In genomic region chr17:41654908-41655607, GRCh38 we compare ENCODE assay signal across 20 cellular contexts. TPM values are rescaled to one million over a fixed set of nuclear protein-coding genes. Genes with fewer than 3 reads are reported as not detected.
DNase-seq lines count a peak whose midpoint lies in the region; ATAC-seq and TF ChIP-seq lines count a peak whose summit lies in the region.
"Had no signal": no experiment of that assay in that cellular context is flagged by ENCODE, and none has a peak within 500 bp of the region (broad histone marks: within the 10 kb centered on the region; RNA-seq: fewer than 3 reads in every experiment).

No MANE protein-coding gene starts in this region.

- peaks cover 0 to 41% (median 32%) of the 10 kb centered on the region in 4 donors for H3K4me1 ChIP-seq in esophagus muscularis mucosa
- H3K4me1 ChIP-seq in osteoblast (ENCODE audit: insufficient read depth, low read length) = no peaks in the 10 kb centered on the region
- peaks cover 68% of the 10 kb centered on the region for H3K4me1 ChIP-seq in vagina

- TF ChIP-seq POLR2A in esophagus muscularis mucosa (IDR thresholded peaks at IDR 0.05; ENCODE audit: low read depth) (no peak), vagina (IDR thresholded peaks at IDR 0.05) (no peak)

- DNase-seq in Right ventricle myocardium inferior (ENCODE audit: missing footprints) (peak; percentile 52), left ventricle myocardium superior (no peak), esophagus muscularis mucosa (ENCODE audit: extremely low spot score) (no peak), osteoblast (ENCODE audit: insufficient read length, low spot score, missing footprints) (peak; percentile 29), vagina (ENCODE audit: extremely low spot score in 2 of 2) (no peak), COLO668 (lab: John Stamatoyannopoulos, UW; ENCODE audit: unreplicated experiment) (no peak), left colon (no peak)
- DNase-seq: activated naive CD8-positive, alpha-beta T cell treated with anti-CD3 and anti-CD28 coated beads, Interleukin-2, amount 10 ng/mL, durations not matched to agents 7 days and 5 days; CD4-positive, CD25-positive, alpha-beta regulatory T cell; erythroblast; GDM1; hippocampal formation; NCI-H1092 treated with DMSO at 0.1 percent for 48 hours; NCI-H345; T-helper 17 cell had no signal

- no peaks in the 10 kb centered on the region for H4K20me1 ChIP-seq in osteoblast (ENCODE audit: insufficient read depth, low read length)

- H3K79me2 ChIP-seq in osteoblast (ENCODE audit: insufficient read depth, low read length) = no peaks in the 10 kb centered on the region

- intact Hi-C loops in Right ventricle myocardium inferior (cut with DNase I) = no loop called here
- intact Hi-C loops in left ventricle myocardium superior (cut with micrococcal nuclease) = loop anchor here (10.0 kb wide), 1 partner anchor 750 kb away; no protein-coding TSS in a partner anchor
- intact Hi-C loops in esophagus muscularis mucosa (cut with DNase I) = no loop called here
- intact Hi-C loops in vagina (cut with DNase I) = loop anchor here (10.0 kb wide), 1 partner anchor 850 kb away; no protein-coding TSS in a partner anchor
- intact Hi-C loops in left colon (cut with DNase I, micrococcal nuclease) = no loop called here

- H3K9me3 ChIP-seq in esophagus muscularis mucosa = no peaks in the 10 kb centered on the region
- H3K9me3 ChIP-seq in osteoblast (ENCODE audit: low read depth, low read length) = no peaks in the 10 kb centered on the region
- H3K9me3 ChIP-seq in vagina = no peaks in the 10 kb centered on the region

- ATAC-seq in Right ventricle myocardium inferior (no peak), left ventricle myocardium superior (no peak), GM18909 (IDR thresholded peaks at IDR 0.05; ENCODE audit: poor library complexity, unreplicated experiment) (no peak), left colon (no peak)
- ATAC-seq: T-helper 17 cell had no signal

- H3K36me3 ChIP-seq in esophagus muscularis mucosa = no peaks in the 10 kb centered on the region
- H3K36me3 ChIP-seq in osteoblast (ENCODE audit: insufficient read depth, low read length) = no peaks in the 10 kb centered on the region
- H3K36me3 ChIP-seq in vagina = no peaks in the 10 kb centered on the region

- H2AFZ ChIP-seq in osteoblast (ENCODE audit: low read length) = no peak overlapping the region

- H3K27ac ChIP-seq in esophagus muscularis mucosa (replicated peaks in 1 of 4) = peak overlapping the region; percentile 60 to 73 (median 65)
- no peak overlapping the region for H3K27ac ChIP-seq in osteoblast (ENCODE audit: low read depth, low read length)
- H3K27ac ChIP-seq in vagina = peak overlapping the region; percentile 85

- TF ChIP-seq EP300 in esophagus muscularis mucosa (IDR thresholded peaks at IDR 0.05) = no peak

- H3K4me3 ChIP-seq in esophagus muscularis mucosa = no peak overlapping the region
- no peak overlapping the region for H3K4me3 ChIP-seq in osteoblast (ENCODE audit: insufficient read depth, low read length)
- no peak overlapping the region for H3K4me3 ChIP-seq in vagina

- no peaks in the 10 kb centered on the region for H3K27me3 ChIP-seq in esophagus muscularis mucosa
- H3K27me3 ChIP-seq in osteoblast (ENCODE audit: insufficient read depth, low read length) = no peaks in the 10 kb centered on the region
- H3K27me3 ChIP-seq in vagina = no peaks in the 10 kb centered on the region

- TF ChIP-seq CTCF in esophagus muscularis mucosa (IDR thresholded peaks at IDR 0.05) (no peak), osteoblast (IDR thresholded peaks at IDR 0.05; ENCODE audit: extremely low read depth, low read depth, low read length) (no peak), vagina (IDR thresholded peaks at IDR 0.05) (no peak)

- WGBS in esophagus muscularis mucosa = 85% methylated on average over 16 of the region's 17 CpGs

- H3K4me2 ChIP-seq in osteoblast (ENCODE audit: insufficient read depth, low read length) = no peak overlapping the region

RNA-seq across cellular contexts. Expression of gene KRT17, which starts 30.7 kb away (rescaled TPM):
- total RNA-seq in Right ventricle myocardium inferior (not detected), left ventricle myocardium superior (not detected), esophagus muscularis mucosa (1 to 10 TPM in 2 of 4 donors, under 1 TPM in 1, not detected in 1; 0.58 to 5.6 (median 1.2) TPM), osteoblast (4.3 and 4.7 TPM in 2 replicates), vagina (165 TPM), left colon (under 1 TPM in 1 of 2 donors, not detected in 1; 0.70 TPM)
- total RNA-seq: A172; activated naive CD8-positive, alpha-beta T cell treated with anti-CD3 and anti-CD28 coated beads, Interleukin-2, amount 10 ng/mL, durations not matched to agents 7 days and 5 days; CD4-positive, CD25-positive, alpha-beta regulatory T cell; T-helper 17 cell had no signal

RNA-seq across cellular contexts. Expression of gene EIF1, which starts 33.6 kb away (rescaled TPM):
- total RNA-seq in Right ventricle myocardium inferior = 1,166 TPM
- 1,209 TPM for total RNA-seq in left ventricle myocardium superior
- total RNA-seq in esophagus muscularis mucosa = 100 to 1,000 TPM; 158 to 426 (median 207) TPM
- total RNA-seq in osteoblast = 94.5 and 101 TPM in 2 replicates
- 204 TPM for total RNA-seq in vagina
- 100 to 1,000 TPM; 596 to 603 TPM for total RNA-seq in left colon

RNA-seq across cellular contexts. Expression of gene KRT16, which starts 42.5 kb away (rescaled TPM):
- total RNA-seq in Right ventricle myocardium inferior = not detected
- not detected for total RNA-seq in left ventricle myocardium superior
- total RNA-seq in esophagus muscularis mucosa = 1 to 10 TPM in 1 of 4 donors, not detected in 3; 1.7 TPM
- 4.3 and 5.6 TPM in 2 replicates for total RNA-seq in osteoblast
- total RNA-seq in vagina = 872 TPM
- total RNA-seq in left colon = not detected
- total RNA-seq: activated naive CD8-positive, alpha-beta T cell treated with anti-CD3 and anti-CD28 coated beads, Interleukin-2, amount 10 ng/mL, durations not matched to agents 7 days and 5 days; CD4-positive, CD25-positive, alpha-beta regulatory T cell; cerebellum; T-helper 17 cell had no signal

RNA-seq across cellular contexts. Expression of gene GAST, which starts 57.1 kb away (rescaled TPM):
- total RNA-seq in Right ventricle myocardium inferior = not detected
- not detected for total RNA-seq in left ventricle myocardium superior
- total RNA-seq in esophagus muscularis mucosa = not detected
- total RNA-seq in osteoblast = not detected in 2 replicates
- total RNA-seq in vagina = not detected
- total RNA-seq in left colon = not detected
- total RNA-seq: A172; activated naive CD8-positive, alpha-beta T cell treated with anti-CD3 and anti-CD28 coated beads, Interleukin-2, amount 10 ng/mL, durations not matched to agents 7 days and 5 days; CD4-positive, CD25-positive, alpha-beta regulatory T cell; cerebellum; lower leg skin; osteocyte; T-helper 17 cell had no signal

Comparison
In these comparisons a context has a peak if more than half of its experiments do, and no peak if none do; other contexts are left out.
1. DNase-seq: peak in Right ventricle myocardium inferior (single experiment) and osteoblast (single experiment); none in left ventricle myocardium superior (single experiment), esophagus muscularis mucosa (single experiment), vagina (0 of 2), COLO668 (single experiment) and left colon (0 of 2).
2. intact Hi-C loops: an anchor here in left ventricle myocardium superior (10.0 kb wide) and vagina (10.0 kb wide); none called in Right ventricle myocardium inferior, esophagus muscularis mucosa and left colon.
3. RNA of gene KRT17, which starts 30.7 kb away (total RNA-seq): 165 TPM in vagina (single experiment); 4.3 to 4.7 TPM in osteoblast, 0.58 to 5.6 TPM in esophagus muscularis mucosa, 0.70 TPM in left colon, not detected in Right ventricle myocardium inferior (single experiment) and not detected in left ventricle myocardium superior (single experiment); every median in the first group is over 10 times any median in the second.
4. RNA of gene KRT16, which starts 42.5 kb away (total RNA-seq): 872 TPM in vagina (single experiment); 4.3 to 5.6 TPM in osteoblast, not detected in left colon, 1.7 TPM in esophagus muscularis mucosa, not detected in Right ventricle myocardium inferior (single experiment) and not detected in left ventricle myocardium superior (single experiment); every median in the first group is over 100 times any median in the second.